Comparison of ENCODE assay signal across 22 cellular contexts in the genomic region with DNA sequence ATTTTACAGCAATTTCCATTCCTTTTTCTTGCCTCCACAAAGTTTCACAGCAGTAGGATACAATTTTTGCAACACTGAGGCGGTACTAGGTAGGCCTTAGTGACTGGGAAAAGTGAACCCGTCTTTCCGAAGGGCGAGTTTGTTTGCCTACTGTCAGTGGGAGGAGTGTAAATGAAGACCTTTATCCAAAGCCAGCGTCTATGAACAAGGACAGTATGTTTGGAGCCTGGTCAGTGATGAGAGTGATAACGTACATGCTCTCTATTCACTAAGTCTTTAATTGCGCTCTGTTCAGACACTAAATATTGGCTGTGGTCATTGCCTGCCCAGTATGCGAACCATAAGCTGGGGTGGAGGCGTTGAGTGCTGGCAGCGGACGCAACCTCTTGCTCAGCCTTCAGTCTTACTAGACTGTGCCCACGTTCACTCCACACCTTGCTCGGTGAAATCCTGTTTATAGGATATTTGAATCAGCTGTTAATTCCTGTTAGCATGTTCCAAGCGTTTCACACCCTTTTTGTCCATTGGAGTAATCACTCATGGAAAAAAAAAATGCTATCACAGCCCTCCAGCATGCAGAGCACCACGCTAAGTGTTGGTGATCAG.
DNase-seq lines count a peak whose midpoint lies in the region; ATAC-seq, FAIRE-seq and TF ChIP-seq lines count a peak whose summit lies in the region.
"Had no signal": no experiment of that assay in that cellular context is flagged by ENCODE, and none has a peak within 500 bp of the region (broad histone marks: within the 10 kb centered on the region; RNA-seq: fewer than 3 reads in every experiment).

No MANE protein-coding gene starts in this region.

- H3K4me2 ChIP-seq in HepG2 (ENCODE audit: low read depth, low read length), result peak overlapping the region; percentile 1; the same call in 1 of the 2 replicates
- H3K4me2 ChIP-seq in H1 (ENCODE audit: insufficient read depth in 1 of 2, low read depth in 2 of 2, low read length in 2 of 2), result no peak overlapping the region
- H3K4me2 ChIP-seq: A549; BLaER1 treated with 17β-estradiol and CSF1 and Interleukin-3, amounts not matched to agents 10 nM and 100 nM had no signal

- WGBS in HepG2 (ENCODE audit: low lambda C conversion rate), result 74% methylated on average over 15 of the region's 15 CpGs
- 93% methylated on average over 10 of the region's 15 CpGs for WGBS in right lobe of liver (ENCODE audit: insufficient coverage, low coverage, low lambda C conversion rate, missing lambda C conversion rate)
- 92% methylated on average over 15 of the region's 15 CpGs; no CpG with 5 or more reads in 1 of the 2 experiments for WGBS in H1 (ENCODE audit: extremely low coverage in 1 of 2, insufficient coverage in 1 of 2, insufficient read length in 1 of 2, insufficient replicate concordance in 2 of 2, low coverage in 1 of 2, low lambda C conversion rate in 2 of 2, missing lambda C conversion rate in 1 of 2), 2 experiments

- peak; percentile 98 for ATAC-seq in HepG2
- no peak for ATAC-seq in right lobe of liver
- ATAC-seq in WTC11, result no peak
- ATAC-seq: A549; CD8-positive, alpha-beta T cell had no signal

- H3K9me3 ChIP-seq in HepG2 (ENCODE audit: low read length), result no peaks in the 10 kb centered on the region
- H3K9me3 ChIP-seq in right lobe of liver, result no peaks in the 10 kb centered on the region
- H3K9me3 ChIP-seq in H1 (ENCODE audit: insufficient read depth in 2 of 2, low read depth in 1 of 2, low read length in 1 of 2), result no peaks in the 10 kb centered on the region
- H3K9me3 ChIP-seq: A549; BLaER1 treated with 17β-estradiol and CSF1 and Interleukin-3, amounts not matched to agents 10 nM and 100 nM; Caco-2 had no signal

- H3K36me3 ChIP-seq in HepG2 (replicated peaks in 1 of 2; ENCODE audit: control insufficient read depth in 1 of 2, insufficient read depth in 2 of 2, low read length in 2 of 2) (peaks cover 8 to 24% of the 10 kb centered on the region in 2 experiments; a peak in 4 of 5 replicates), right lobe of liver (peaks cover 0 to 2% (median 0%) of the 10 kb centered on the region in 4 donors), H1 (ENCODE audit: control insufficient read depth in 2 of 4, insufficient read depth in 4 of 4, low read length in 3 of 4) (peaks cover 0 to 4% (median 2%) of the 10 kb centered on the region in 4 experiments; a peak in 1 of 8 replicates)

- H3K79me2 ChIP-seq in HepG2 (ENCODE audit: insufficient read depth, low read length) (no peaks in the 10 kb centered on the region), H1 (ENCODE audit: control insufficient read depth in 1 of 2, insufficient read depth in 2 of 2, low read length in 2 of 2) (no peaks in the 10 kb centered on the region)

- H4K91ac ChIP-seq in H1 (replicated peaks; ENCODE audit: insufficient read length, low read length), result no peak overlapping the region

- H3K56ac ChIP-seq in H1 (replicated peaks; ENCODE audit: insufficient read length, low read depth, low read length), result no peak overlapping the region

- no peak overlapping the region for H3K18ac ChIP-seq in H1 (ENCODE audit: extremely low read depth, low read length)

- POLR2A ChIA-PET in HepG2 (lab: Yijun Ruan, JAX), result no interaction called here
- POLR2A ChIA-PET in WTC11 (lab: Charles Lee), result no interaction called here
- POLR2A ChIA-PET in H1 (lab: Charles Lee; ENCODE audit: partially characterized antibody), result no interaction called here

- intact Hi-C loops in HepG2 (cut with micrococcal nuclease; ENCODE audit: unreplicated experiment) (no loop called here), right lobe of liver (cut with DNase I) (no loop called here)

- peak; percentile 94 for FAIRE-seq in HepG2 (lab: Jason Lieb, UNC)
- FAIRE-seq in H1 (lab: Jason Lieb, UNC), result no peak
- FAIRE-seq: A549, D721Med, G401.6, GM19239 had no signal

- no peak for TF ChIP-seq CTCF in HepG2 (CRISPR knock-in tag; IDR thresholded peaks at IDR 0.05)
- no peak for TF ChIP-seq CTCF in right lobe of liver (IDR thresholded peaks at IDR 0.05)
- no peak for TF ChIP-seq CTCF in WTC11 (IDR thresholded peaks at IDR 0.05)
- no peak for TF ChIP-seq CTCF in H1 (IDR thresholded peaks at IDR 0.05; ENCODE audit: control extremely low read depth in 1 of 3, insufficient read depth in 1 of 3, low read depth in 1 of 3, low read length in 3 of 3)

- TF ChIP-seq EP300 in HepG2 (IDR thresholded peaks at IDR 0.05; ENCODE audit: low read depth in 2 of 2, low read length in 2 of 2) (no peak), HepG2 (CRISPR knock-in tag; IDR thresholded peaks at IDR 0.05; ENCODE audit: borderline replicate concordance) (no peak), H1 (IDR thresholded peaks at IDR 0.05; ENCODE audit: borderline replicate concordance in 1 of 2, low read depth in 2 of 2, low read length in 2 of 2) (no peak)

- CTCF ChIA-PET in HepG2 (lab: Yijun Ruan, JAX; ENCODE audit: low intra/inter-chr PET ratio, low total read pairs), result no interaction called here
- CTCF ChIA-PET in WTC11 (lab: Charles Lee), result no interaction called here
- CTCF ChIA-PET in H1 (lab: Charles Lee; ENCODE audit: partially characterized antibody), result interaction anchor here (11.3 kb wide), 1 partner anchor 35 kb away, joined by 128 read pairs; no protein-coding TSS in a partner anchor

- TF ChIP-seq POLR2A in HepG2 (IDR thresholded peaks at IDR 0.05; ENCODE audit: insufficient read depth in 1 of 2, low read depth in 2 of 2, low read length in 2 of 2), result no peak
- no peak for TF ChIP-seq POLR2A in right lobe of liver (IDR thresholded peaks at IDR 0.05)
- no peak for TF ChIP-seq POLR2A in H1 (IDR thresholded peaks at IDR 0.05; ENCODE audit: control extremely low read depth in 1 of 2, low read depth in 2 of 2, low read length in 2 of 2)

- H2AK5ac ChIP-seq in H1 (ENCODE audit: low read depth, low read length), result no peak overlapping the region

- no TSS peak for BruUV-seq in HepG2 (replicated peaks; lab: Mats Ljungman, UMichigan)

- H3K4me3 ChIP-seq in HepG2 (replicated peaks in 1 of 3; ENCODE audit: insufficient read depth in 1 of 3, low read depth in 2 of 3, low read length in 3 of 3) (no peak overlapping the region), right lobe of liver (no peak overlapping the region), H1 (ENCODE audit: extremely low read depth in 1 of 4, insufficient read depth in 2 of 4, low read depth in 3 of 4, low read length in 4 of 4) (no peak overlapping the region)
- H3K4me3 ChIP-seq: A549; BLaER1 treated with 17β-estradiol and CSF1 and Interleukin-3, amounts not matched to agents 10 nM and 100 nM had no signal

- no peak for TF ChIP-seq RAD21 in HepG2 (CRISPR knock-in tag; IDR thresholded peaks at IDR 0.05)
- no peak for TF ChIP-seq RAD21 in H1 (IDR thresholded peaks at IDR 0.05 in 1 of 2, conservative IDR thresholded peaks at IDR 0.05 in 1 of 2; ENCODE audit: low read depth in 2 of 2, low read length in 2 of 2)

- H2BK12ac ChIP-seq in H1 (ENCODE audit: low read depth, low read length), result no peak overlapping the region

- H4K8ac ChIP-seq in H1 (ENCODE audit: extremely low read depth, insufficient read depth, low read length), result 0 out of 2 replicates have a peak overlapping the region, but pooled peaks have one; percentile 45

- H4K20me1 ChIP-seq in HepG2 (ENCODE audit: insufficient read depth, low read length) (no peaks in the 10 kb centered on the region), H1 (replicated peaks in 1 of 2; ENCODE audit: control insufficient read depth in 1 of 2, insufficient read depth in 2 of 2, low read length in 2 of 2) (peaks cover 0 to 1% of the 10 kb centered on the region in 2 experiments)

- H3K27ac Mint-ChIP-seq in WTC11, result 0 out of 2 replicates have a peak overlapping the region, but pooled peaks have one; percentile 41
- H3K27ac Mint-ChIP-seq: B cell; CD4-positive, alpha-beta T cell; CD8-positive, alpha-beta T cell had no signal

- H3K14ac ChIP-seq in H1 (ENCODE audit: insufficient read length), result no peak overlapping the region

- H3K27ac ChIP-seq in HepG2 (ENCODE audit: extremely low read length, insufficient read depth, low read length) (no peak overlapping the region), right lobe of liver (no peak overlapping the region), H1 (ENCODE audit: low read depth, low read length) (no peak overlapping the region)
- H3K27ac ChIP-seq: 22Rv1; A549; BLaER1 treated with 17β-estradiol and CSF1 and Interleukin-3, amounts not matched to agents 10 nM and 100 nM; C4-2B had no signal

- no peak overlapping the region for H2BK20ac ChIP-seq in H1 (ENCODE audit: low read length)

- H3K9ac ChIP-seq in HepG2 (ENCODE audit: insufficient read depth, low read depth, low read length) (no peak overlapping the region), H1 (replicated peaks in 1 of 4; ENCODE audit: extremely low read depth in 1 of 4, low read depth in 3 of 4, low read length in 3 of 4) (no peak overlapping the region)
- H3K9ac ChIP-seq: BLaER1 treated with 17β-estradiol and CSF1 and Interleukin-3, amounts not matched to agents 10 nM and 100 nM had no signal

- H2BK120ac ChIP-seq in H1 (replicated peaks; ENCODE audit: low read depth, low read length), result no peak overlapping the region

- H3K4me3 Mint-ChIP-seq in WTC11, result no peak overlapping the region
- H3K4me3 Mint-ChIP-seq: B cell; CD4-positive, alpha-beta T cell; CD8-positive, alpha-beta T cell had no signal

- no peaks in the 10 kb centered on the region for H3K79me1 ChIP-seq in H1 (ENCODE audit: low read depth, low read length)

- peak; percentile 75 for DNase-seq in HepG2 (ENCODE audit: low spot score)
- no peak for DNase-seq in right lobe of liver
- DNase-seq in WTC11 (ENCODE audit: low spot score), result no peak
- DNase-seq in H1 (ENCODE audit: low read depth in 1 of 2, low spot score in 2 of 2), result no peak
- DNase-seq in LoVo (ENCODE audit: low spot score), result no peak
- no peak for DNase-seq in stimulated activated CD4-positive, alpha-beta T cell treated with anti-CD3 and anti-CD28 coated beads, Interleukin-4, amount 100 ng/mL, for 1 hour
- no peak for DNase-seq in activated CD4-positive, CD25-positive, alpha-beta regulatory T cell (lab: John Stamatoyannopoulos, UW)
- DNase-seq: AML-193; Caco-2; Calu3; CD4-positive, alpha-beta T cell; CD8-positive, alpha-beta T cell; DMS79 treated with DMSO at 0.1 percent for 48 hours; GF-D8 had no signal

- no peaks in the 10 kb centered on the region for H3K27me3 Mint-ChIP-seq in WTC11 (ENCODE audit: low read depth)
- H3K27me3 Mint-ChIP-seq: B cell; CD4-positive, alpha-beta T cell had no signal

- peaks cover 3% of the 10 kb centered on the region for H3K4me1 Mint-ChIP-seq in WTC11
- H3K4me1 Mint-ChIP-seq: B cell had no signal

- peaks cover 23% of the 10 kb centered on the region for H3K4me1 ChIP-seq in HepG2 (ENCODE audit: insufficient read depth, low read length)
- no peaks in the 10 kb centered on the region for H3K4me1 ChIP-seq in right lobe of liver
- peaks cover 0 to under 1% (median 0%) of the 10 kb centered on the region in 4 experiments; a peak in 2 of 7 replicates for H3K4me1 ChIP-seq in H1 (replicated peaks in 1 of 4; ENCODE audit: control insufficient read depth in 3 of 4, insufficient read depth in 4 of 4, low read length in 3 of 4)
- H3K4me1 ChIP-seq: BLaER1 treated with 17β-estradiol and CSF1 and Interleukin-3, amounts not matched to agents 10 nM and 100 nM had no signal

- no peak overlapping the region for H4K5ac ChIP-seq in H1 (ENCODE audit: insufficient read length, low read depth, low read length)

- in situ Hi-C loops in HepG2 (cut with HindIII; ENCODE audit: extremely low pct_ligation_motif_present, low pct_unique_long_range_greater_than_20kb), result loop anchor here (25.0 kb wide), 1 partner anchor 616 kb away; no protein-coding TSS in a partner anchor

- H2AFZ ChIP-seq in HepG2 (ENCODE audit: low read length) (no peak overlapping the region), H1 (ENCODE audit: low read length) (no peak overlapping the region)

- H3K23me2 ChIP-seq in H1 (ENCODE audit: low read depth, low read length), result no peaks in the 10 kb centered on the region

- H2BK5ac ChIP-seq in H1 (ENCODE audit: low read depth, low read length), result no peak overlapping the region

- H2BK15ac ChIP-seq in H1 (ENCODE audit: low read length), result no peak overlapping the region

- no peak overlapping the region for H3K4ac ChIP-seq in H1 (replicated peaks; ENCODE audit: insufficient read length, low read depth, low read length)

- H3K27me3 ChIP-seq in HepG2 (ENCODE audit: control insufficient read depth in 1 of 2, insufficient read depth in 2 of 2, low read length in 2 of 2), result no peaks in the 10 kb centered on the region
- H3K27me3 ChIP-seq in right lobe of liver, result no peaks in the 10 kb centered on the region
- H3K27me3 ChIP-seq in H1 (replicated peaks in 1 of 4; ENCODE audit: control insufficient read depth in 3 of 4, extremely low read depth in 1 of 4, insufficient read depth in 3 of 4, low read length in 3 of 4), result no peaks in the 10 kb centered on the region
- H3K27me3 ChIP-seq: BLaER1 treated with 17β-estradiol and CSF1 and Interleukin-3, amounts not matched to agents 10 nM and 100 nM had no signal

- no peak overlapping the region for H3K23ac ChIP-seq in H1 (ENCODE audit: insufficient read length)

- H3K9me3 Mint-ChIP-seq in WTC11, result no peaks in the 10 kb centered on the region
- H3K9me3 Mint-ChIP-seq: CD4-positive, alpha-beta T cell; CD8-positive, alpha-beta T cell had no signal

- no peaks in the 10 kb centered on the region; the same call in 1 of the 2 replicates for H3K36me3 Mint-ChIP-seq in WTC11

Comparison
In these comparisons a context has a peak if more than half of its experiments do, and no peak if none do; other contexts are left out.
1. Of the 50 proteins assayed by ChIP-seq in both HepG2 and WTC11: peak only in HepG2: FOXP4; only in WTC11: none; in both: none; in neither: 49.